In genomic region chr12:47741340-47741703, GRCh38 we compare ENCODE assay signal across 8 cellular contexts. TPM values are rescaled to one million over a fixed set of nuclear protein-coding genes. Genes with fewer than 3 reads are reported as not detected.
A peak's percentile ranks its signal among the peaks of the same experiment; 100 is the strongest.
DNase-seq lines count a peak whose midpoint lies in the region; ATAC-seq and TF ChIP-seq lines count a peak whose summit lies in the region.

No MANE protein-coding gene starts in this region.

- no peak overlapping the region for H3K27ac Mint-ChIP-seq in Calu3 (ENCODE audit: unreplicated experiment)
- H3K27ac Mint-ChIP-seq in activated naive CD8-positive, alpha-beta T cell treated with anti-CD3 and anti-CD28 coated beads, Interleukin-2, amount 10 ng/mL, durations not matched to agents 7 days and 5 days = no peak overlapping the region

- H3K4me1 Mint-ChIP-seq in Calu3 (ENCODE audit: low read depth, unreplicated experiment) = peaks cover 27% of the 10 kb centered on the region
- H3K4me1 Mint-ChIP-seq in activated naive CD8-positive, alpha-beta T cell treated with anti-CD3 and anti-CD28 coated beads, Interleukin-2, amount 10 ng/mL, durations not matched to agents 7 days and 5 days = peaks cover 19% of the 10 kb centered on the region

- intact Hi-C loops in Calu3 (cut with micrococcal nuclease; ENCODE audit: unreplicated experiment) = no loop called here
- intact Hi-C loops in left colon (cut with DNase I, micrococcal nuclease) = no loop called here

- no peak overlapping the region for H3K4me3 Mint-ChIP-seq in Calu3 (ENCODE audit: low read depth, unreplicated experiment)
- H3K4me3 Mint-ChIP-seq in activated naive CD8-positive, alpha-beta T cell treated with anti-CD3 and anti-CD28 coated beads, Interleukin-2, amount 10 ng/mL, durations not matched to agents 7 days and 5 days = no peak overlapping the region

- no peaks in the 10 kb centered on the region for H3K9me3 Mint-ChIP-seq in Calu3 (ENCODE audit: low read depth, unreplicated experiment)
- H3K9me3 Mint-ChIP-seq in activated naive CD8-positive, alpha-beta T cell treated with anti-CD3 and anti-CD28 coated beads, Interleukin-2, amount 10 ng/mL, durations not matched to agents 7 days and 5 days = no peaks in the 10 kb centered on the region

- H3K36me3 Mint-ChIP-seq in Calu3 (ENCODE audit: insufficient read depth, unreplicated experiment) = peaks cover 6% of the 10 kb centered on the region
- no peaks in the 10 kb centered on the region for H3K36me3 Mint-ChIP-seq in activated naive CD8-positive, alpha-beta T cell treated with anti-CD3 and anti-CD28 coated beads, Interleukin-2, amount 10 ng/mL, durations not matched to agents 7 days and 5 days

- 40% methylated on average over 2 of the region's 4 CpGs; no CpG with 5 or more reads in 1 of the 2 donors for WGBS in gastroesophageal sphincter (ENCODE audit: low coverage in 1 of 2), 2 donors

- POLR2A ChIA-PET in activated naive CD8-positive, alpha-beta T cell treated with anti-CD3 and anti-CD28 coated beads, Interleukin-2, amount 10 ng/mL, durations not matched to agents 7 days and 5 days (lab: Charles Lee) = interaction anchor here (0.7 to 4.8 kb wide), 8 partner anchors 8 to 97 kb away, joined by 3 to 37 read pairs (median 4); partner anchors contain the start of genes ENDOU and SLC48A1

- no peak for TF ChIP-seq CTCF in Calu3 (IDR thresholded peaks at IDR 0.05; ENCODE audit: unreplicated experiment)
- no peak for TF ChIP-seq CTCF in gastroesophageal sphincter (IDR thresholded peaks at IDR 0.05)

- H3K27me3 Mint-ChIP-seq in Calu3 (ENCODE audit: unreplicated experiment) = no peaks in the 10 kb centered on the region
- peaks cover 14% of the 10 kb centered on the region for H3K27me3 Mint-ChIP-seq in activated naive CD8-positive, alpha-beta T cell treated with anti-CD3 and anti-CD28 coated beads, Interleukin-2, amount 10 ng/mL, durations not matched to agents 7 days and 5 days

- H3K4me1 ChIP-seq in SJSA1 (replicated peaks) = peaks cover 25% of the 10 kb centered on the region
- peaks cover 6 to 57% (median 35%) of the 10 kb centered on the region in 3 donors for H3K4me1 ChIP-seq in gastroesophageal sphincter

- peak; percentile 65 for DNase-seq in Calu3
- peak; percentile 85 for DNase-seq in Jurkat, Clone E6-1 (ENCODE audit: low read depth, low spot score)
- DNase-seq in SJSA1 (ENCODE audit: low read depth in 1 of 2, low spot score in 2 of 2) = peak; percentile 62 to 84
- DNase-seq in activated naive CD8-positive, alpha-beta T cell treated with anti-CD3 and anti-CD28 coated beads, Interleukin-2, amount 10 ng/mL, durations not matched to agents 7 days and 5 days = peak; percentile 55
- peak; percentile 88 to 89 for DNase-seq in left colon
- peak; percentile 28 to 32 for DNase-seq in stimulated activated CD8-positive, alpha-beta memory T cell treated with anti-CD3 and anti-CD28 coated beads, Interleukin-4, amount 100 ng/mL, for 4 hours (ENCODE audit: low read depth in 2 of 2, low spot score in 1 of 2)

- TF ChIP-seq POLR2A in gastroesophageal sphincter (IDR thresholded peaks at IDR 0.05) = no peak

- no peak overlapping the region for H3K4me3 ChIP-seq in Jurkat, Clone E6-1 (ENCODE audit: low read length)
- no peak overlapping the region for H3K4me3 ChIP-seq in SJSA1
- no peak overlapping the region for H3K4me3 ChIP-seq in gastroesophageal sphincter

- no peaks in the 10 kb centered on the region for H3K9me3 ChIP-seq in SJSA1 (replicated peaks)
- H3K9me3 ChIP-seq in gastroesophageal sphincter = no peaks in the 10 kb centered on the region

- CTCF ChIA-PET in Calu3 (lab: Charles Lee) = interaction anchor here (0.6 to 3.5 kb wide), 9 partner anchors 14 to 1672 kb away, joined by 3 to 21 read pairs (median 9); partner anchors contain the start of gene RAPGEF3

- no peaks in the 10 kb centered on the region for H3K27me3 ChIP-seq in SJSA1 (replicated peaks)
- H3K27me3 ChIP-seq in gastroesophageal sphincter = no peaks in the 10 kb centered on the region

- ATAC-seq in activated naive CD8-positive, alpha-beta T cell treated with anti-CD3 and anti-CD28 coated beads, Interleukin-2, amount 10 ng/mL, durations not matched to agents 7 days and 5 days (ENCODE audit: low read depth) = peak; percentile 54
- ATAC-seq in left colon = peak; percentile 57
- ATAC-seq in gastroesophageal sphincter = no peak
- ATAC-seq in HG03565 (IDR thresholded peaks at IDR 0.05; ENCODE audit: unreplicated experiment) = no peak

- H3K36me3 ChIP-seq in SJSA1 (no peaks in the 10 kb centered on the region), gastroesophageal sphincter (no peaks in the 10 kb centered on the region)

- BruUV-seq in Calu3 (replicated peaks; lab: Mats Ljungman, UMichigan) = no TSS peak

- H3K27ac ChIP-seq in SJSA1 (no peak overlapping the region), gastroesophageal sphincter (peak overlapping the region in 2 of 4 donors; percentile 53 to 84)

- TF ChIP-seq EP300 in gastroesophageal sphincter (IDR thresholded peaks at IDR 0.05) = no peak

RNA-seq across cellular contexts. Expression of gene ENDOU, which starts 16.0 kb away (rescaled TPM):
- total RNA-seq in Calu3 (2022) (0.42 TPM in 1 of 2 replicates, not detected in the other), left colon (not detected), gastroesophageal sphincter (1 to 10 TPM in 2 of 4 donors, under 1 TPM in 2; 0.42 to 1.9 (median 0.75) TPM)
- not detected for polyA plus RNA-seq in Jurkat, Clone E6-1 (2012; ENCODE audit: insufficient read depth, insufficient read length)
- not detected in 2 replicates for total RNA-seq in SJSA1 (2014; rRNA removed; shearing (Covaris generic))
- under 1 TPM in 1 of 2 experiments, not detected in 1; 0.30 TPM for total RNA-seq in activated naive CD8-positive, alpha-beta T cell treated with anti-CD3 and anti-CD28 coated beads, Interleukin-2, amount 10 ng/mL, durations not matched to agents 7 days and 5 days

RNA-seq across cellular contexts. Expression of gene RAPGEF3, which starts 17.4 kb away (rescaled TPM):
- total RNA-seq in Calu3 (2022) = 8.2 and 11.0 TPM in 2 replicates
- 1.3 TPM for polyA plus RNA-seq in Jurkat, Clone E6-1 (2012; ENCODE audit: insufficient read depth, insufficient read length)
- 0.38 and 1.1 TPM in 2 replicates for total RNA-seq in SJSA1 (2014; rRNA removed; shearing (Covaris generic))
- 1 to 10 TPM in 1 of 2 experiments, under 1 TPM in 1; 0.94 to 1.1 TPM for total RNA-seq in activated naive CD8-positive, alpha-beta T cell treated with anti-CD3 and anti-CD28 coated beads, Interleukin-2, amount 10 ng/mL, durations not matched to agents 7 days and 5 days
- total RNA-seq in left colon = 1 to 10 TPM; 8.5 to 9.7 TPM
- total RNA-seq in gastroesophageal sphincter = 10 to 100 TPM; 19.3 to 56.8 (median 25.5) TPM

RNA-seq across cellular contexts. Expression of gene SLC48A1, which starts 31.7 kb away (rescaled TPM):
- total RNA-seq in Calu3 (2022) (17.0 and 17.2 TPM in 2 replicates), left colon (10 to 100 TPM; 18.1 to 18.9 TPM), gastroesophageal sphincter (10 to 100 TPM; 40.7 to 66.8 (median 53.3) TPM)
- 13.8 TPM for polyA plus RNA-seq in Jurkat, Clone E6-1 (2012; ENCODE audit: insufficient read depth, insufficient read length)
- 3.6 and 4.3 TPM in 2 replicates for total RNA-seq in SJSA1 (2014; rRNA removed; shearing (Covaris generic))
- 10 to 100 TPM; 13.4 to 13.9 TPM for total RNA-seq in activated naive CD8-positive, alpha-beta T cell treated with anti-CD3 and anti-CD28 coated beads, Interleukin-2, amount 10 ng/mL, durations not matched to agents 7 days and 5 days

RNA-seq across cellular contexts. Expression of gene RPAP3, which starts 35.5 kb away (rescaled TPM):
- 29.7 and 33.5 TPM in 2 replicates for total RNA-seq in Calu3 (2022)
- polyA plus RNA-seq in Jurkat, Clone E6-1 (2012; ENCODE audit: insufficient read depth, insufficient read length) = 44.1 TPM
- 25.7 and 27.6 TPM in 2 replicates for total RNA-seq in SJSA1 (2014; rRNA removed; shearing (Covaris generic))
- total RNA-seq in activated naive CD8-positive, alpha-beta T cell treated with anti-CD3 and anti-CD28 coated beads, Interleukin-2, amount 10 ng/mL, durations not matched to agents 7 days and 5 days = 10 to 100 TPM; 36.0 to 41.1 TPM
- 10 to 100 TPM; 14.7 to 17.8 TPM for total RNA-seq in left colon
- total RNA-seq in gastroesophageal sphincter = 10 to 100 TPM; 17.0 to 20.0 (median 18.8) TPM

Comparison
In these comparisons a context has a peak if more than half of its experiments do, and no peak if none do; other contexts are left out.
1. DNase-seq: peak in every context shown above with its lines; median percentile 88 in left colon; 85 in Jurkat, Clone E6-1; 73 in SJSA1; 65 in Calu3; 55 in activated naive CD8-positive, alpha-beta T cell treated with anti-CD3 and anti-CD28 coated beads, Interleukin-2, amount 10 ng/mL, durations not matched to agents 7 days and 5 days; 30 in stimulated activated CD8-positive, alpha-beta memory T cell treated with anti-CD3 and anti-CD28 coated beads, Interleukin-4, amount 100 ng/mL, for 4 hours.
2. ATAC-seq: peak in activated naive CD8-positive, alpha-beta T cell treated with anti-CD3 and anti-CD28 coated beads, Interleukin-2, amount 10 ng/mL, durations not matched to agents 7 days and 5 days (single experiment) and left colon (single experiment); none in gastroesophageal sphincter (single experiment) and HG03565 (single experiment).